ENCODE assay signal across 1 cellular context in the genomic region with DNA sequence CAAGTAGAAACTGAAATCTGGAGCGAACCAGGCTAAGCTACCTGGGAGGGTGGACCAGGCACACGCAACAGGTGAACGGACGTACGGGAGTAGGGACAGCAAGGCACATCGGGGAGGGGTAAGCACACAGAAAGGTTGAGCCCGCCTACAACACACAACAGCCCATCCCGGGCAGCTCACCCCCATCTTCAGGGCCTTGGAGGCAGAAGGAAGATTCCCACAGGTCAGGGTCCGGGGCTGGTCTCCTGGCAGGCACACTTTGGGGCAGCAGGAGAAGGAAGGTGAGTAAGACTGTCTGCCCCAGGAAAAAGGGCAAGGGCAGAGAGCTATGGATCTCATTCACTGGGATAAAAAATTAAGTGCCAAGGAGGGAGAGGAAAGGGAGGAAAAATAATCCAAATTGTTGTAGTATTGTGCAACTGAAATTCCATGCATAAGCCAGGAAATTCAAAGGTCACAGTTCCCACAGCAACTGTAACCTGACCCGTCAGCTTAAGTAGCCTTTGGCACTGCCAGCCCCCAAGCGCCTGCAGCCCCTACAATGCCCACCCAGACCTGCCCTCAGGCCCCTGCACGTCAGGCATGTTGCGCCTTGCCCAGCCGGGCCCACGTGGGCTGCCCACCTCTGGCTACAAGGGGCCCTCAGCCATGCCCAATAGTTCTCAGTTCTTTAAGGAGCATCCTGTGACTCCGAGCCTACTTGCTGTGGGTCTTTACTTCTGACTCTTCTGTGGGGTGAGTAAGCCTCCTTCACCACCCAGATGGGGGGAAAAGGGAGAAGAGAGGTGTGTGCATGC.
TF ChIP-seq lines count a peak whose summit lies in the region.

No MANE protein-coding gene starts in this region.

TF ChIP-seq in HepG2, 621 proteins besides CTCF, POLR2A, EP300 and RAD21 (continued from another document and continues in another):
- TF ChIP-seq FOXJ3 (CRISPR knock-in tag; IDR thresholded peaks at IDR 0.05; ENCODE audit: borderline replicate concordance): peak; percentile 50; the same call in 1 of the 2 replicates
- no peak for TF ChIP-seq ZNF761 (CRISPR knock-in tag; conservative IDR thresholded peaks at IDR 0.05)
- 0 out of 2 replicates have a peak, but pooled peaks have one; percentile 24 for TF ChIP-seq HOXD1 (CRISPR knock-in tag; IDR thresholded peaks at IDR 0.05)
- TF ChIP-seq ZFP36 (IDR thresholded peaks at IDR 0.05; ENCODE audit: borderline replicate concordance, low read depth, low read length, partially characterized antibody): no peak
- no peak for TF ChIP-seq ZFP62 (CRISPR knock-in tag; IDR thresholded peaks at IDR 0.05)
- TF ChIP-seq ZNF431 (CRISPR knock-in tag; IDR thresholded peaks at IDR 0.05; ENCODE audit: borderline replicate concordance, low read depth): 0 out of 2 replicates have a peak, but pooled peaks have one; percentile 34
- no peak for TF ChIP-seq MAFK (conservative IDR thresholded peaks at IDR 0.05 in 1 of 2, IDR thresholded peaks at IDR 0.05 in 1 of 2; ENCODE audit: low read length in 2 of 2)
- TF ChIP-seq, protein P1, sequence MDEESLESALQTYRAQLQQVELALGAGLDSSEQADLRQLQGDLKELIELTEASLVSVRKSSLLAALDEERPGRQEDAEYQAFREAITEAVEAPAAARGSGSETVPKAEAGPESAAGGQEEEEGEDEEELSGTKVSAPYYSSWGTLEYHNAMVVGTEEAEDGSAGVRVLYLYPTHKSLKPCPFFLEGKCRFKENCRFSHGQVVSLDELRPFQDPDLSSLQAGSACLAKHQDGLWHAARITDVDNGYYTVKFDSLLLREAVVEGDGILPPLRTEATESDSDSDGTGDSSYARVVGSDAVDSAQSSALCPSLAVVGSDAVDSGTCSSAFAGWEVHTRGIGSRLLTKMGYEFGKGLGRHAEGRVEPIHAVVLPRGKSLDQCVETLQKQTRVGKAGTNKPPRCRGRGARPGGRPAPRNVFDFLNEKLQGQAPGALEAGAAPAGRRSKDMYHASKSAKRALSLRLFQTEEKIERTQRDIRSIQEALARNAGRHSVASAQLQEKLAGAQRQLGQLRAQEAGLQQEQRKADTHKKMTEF (CRISPR knock-in tag; IDR thresholded peaks at IDR 0.05): peak; percentile 40; the same call in 1 of the 2 replicates
- TF ChIP-seq THAP11 (CRISPR knock-in tag; IDR thresholded peaks at IDR 0.05): 0 out of 2 replicates have a peak, but pooled peaks have one; percentile 26
- TF ChIP-seq, protein P2, sequence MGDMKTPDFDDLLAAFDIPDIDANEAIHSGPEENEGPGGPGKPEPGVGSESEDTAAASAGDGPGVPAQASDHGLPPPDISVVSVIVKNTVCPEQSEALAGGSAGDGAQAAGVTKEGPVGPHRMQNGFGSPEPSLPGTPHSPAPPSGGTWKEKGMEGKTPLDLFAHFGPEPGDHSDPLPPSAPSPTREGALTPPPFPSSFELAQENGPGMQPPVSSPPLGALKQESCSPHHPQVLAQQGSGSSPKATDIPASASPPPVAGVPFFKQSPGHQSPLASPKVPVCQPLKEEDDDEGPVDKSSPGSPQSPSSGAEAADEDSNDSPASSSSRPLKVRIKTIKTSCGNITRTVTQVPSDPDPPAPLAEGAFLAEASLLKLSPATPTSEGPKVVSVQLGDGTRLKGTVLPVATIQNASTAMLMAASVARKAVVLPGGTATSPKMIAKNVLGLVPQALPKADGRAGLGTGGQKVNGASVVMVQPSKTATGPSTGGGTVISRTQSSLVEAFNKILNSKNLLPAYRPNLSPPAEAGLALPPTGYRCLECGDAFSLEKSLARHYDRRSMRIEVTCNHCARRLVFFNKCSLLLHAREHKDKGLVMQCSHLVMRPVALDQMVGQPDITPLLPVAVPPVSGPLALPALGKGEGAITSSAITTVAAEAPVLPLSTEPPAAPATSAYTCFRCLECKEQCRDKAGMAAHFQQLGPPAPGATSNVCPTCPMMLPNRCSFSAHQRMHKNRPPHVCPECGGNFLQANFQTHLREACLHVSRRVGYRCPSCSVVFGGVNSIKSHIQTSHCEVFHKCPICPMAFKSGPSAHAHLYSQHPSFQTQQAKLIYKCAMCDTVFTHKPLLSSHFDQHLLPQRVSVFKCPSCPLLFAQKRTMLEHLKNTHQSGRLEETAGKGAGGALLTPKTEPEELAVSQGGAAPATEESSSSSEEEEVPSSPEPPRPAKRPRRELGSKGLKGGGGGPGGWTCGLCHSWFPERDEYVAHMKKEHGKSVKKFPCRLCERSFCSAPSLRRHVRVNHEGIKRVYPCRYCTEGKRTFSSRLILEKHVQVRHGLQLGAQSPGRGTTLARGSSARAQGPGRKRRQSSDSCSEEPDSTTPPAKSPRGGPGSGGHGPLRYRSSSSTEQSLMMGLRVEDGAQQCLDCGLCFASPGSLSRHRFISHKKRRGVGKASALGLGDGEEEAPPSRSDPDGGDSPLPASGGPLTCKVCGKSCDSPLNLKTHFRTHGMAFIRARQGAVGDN (CRISPR knock-in tag; IDR thresholded peaks at IDR 0.05): peak; percentile 82
- TF ChIP-seq RFX5 (IDR thresholded peaks at IDR 0.05; ENCODE audit: low read depth, low read length): no peak
- peak; percentile 33; the same call in 1 of the 2 replicates for TF ChIP-seq REPIN1 (CRISPR knock-in tag; IDR thresholded peaks at IDR 0.05; ENCODE audit: borderline replicate concordance, low read depth)
- TF ChIP-seq NR2C2 (CRISPR knock-in tag; IDR thresholded peaks at IDR 0.05; ENCODE audit: borderline replicate concordance): 0 out of 2 replicates have a peak, but pooled peaks have one; percentile 24
- peak; percentile 77; the same call in 1 of the 2 replicates for TF ChIP-seq ISL2 (CRISPR knock-in tag; IDR thresholded peaks at IDR 0.05)
- 0 out of 2 replicates have a peak, but pooled peaks have one; percentile 46 for TF ChIP-seq SALL2 (CRISPR knock-in tag; IDR thresholded peaks at IDR 0.05)
- TF ChIP-seq KAT7 (CRISPR knock-in tag; IDR thresholded peaks at IDR 0.05; ENCODE audit: borderline replicate concordance): no peak
- TF ChIP-seq KMT2B (CRISPR knock-in tag; IDR thresholded peaks at IDR 0.05): peak; percentile 41; the same call in 1 of the 2 replicates
- TF ChIP-seq ZBTB42 (CRISPR knock-in tag; IDR thresholded peaks at IDR 0.05): no peak
- TF ChIP-seq IKZF1 (IDR thresholded peaks at IDR 0.05): no peak
- peak; percentile 81 for TF ChIP-seq ZEB1 (IDR thresholded peaks at IDR 0.05; ENCODE audit: insufficient replicate concordance, low read depth)
- TF ChIP-seq ZNF614 (CRISPR knock-in tag; IDR thresholded peaks at IDR 0.05; ENCODE audit: borderline replicate concordance): peak; percentile 45; the same call in 1 of the 2 replicates
- TF ChIP-seq ZMYM3 (CRISPR knock-in tag; IDR thresholded peaks at IDR 0.05): peak; percentile 24; the same call in 1 of the 2 replicates
- TF ChIP-seq SP1 (IDR thresholded peaks at IDR 0.05): no peak
- no peak; the same call in 1 of the 2 replicates for TF ChIP-seq SP1 (CRISPR knock-in tag; IDR thresholded peaks at IDR 0.05)
- TF ChIP-seq TRIM24 (CRISPR knock-in tag; IDR thresholded peaks at IDR 0.05): 0 out of 2 replicates have a peak, but pooled peaks have one; percentile 27
- peak; percentile 34 for TF ChIP-seq HNRNPLL (IDR thresholded peaks at IDR 0.05; ENCODE audit: low read depth, low read length, poor library complexity, severe bottlenecking)
- TF ChIP-seq NAIF1 (CRISPR knock-in tag; IDR thresholded peaks at IDR 0.05; ENCODE audit: borderline replicate concordance): no peak
- peak; percentile 58; the same call in 1 of the 2 replicates for TF ChIP-seq MYC (CRISPR knock-in tag; IDR thresholded peaks at IDR 0.05; ENCODE audit: borderline replicate concordance)
- 0 out of 2 replicates have a peak, but pooled peaks have one; percentile 11 for TF ChIP-seq SIN3A (IDR thresholded peaks at IDR 0.05; ENCODE audit: borderline replicate concordance, low read depth, low read length)
- 0 out of 2 replicates have a peak, but pooled peaks have one; percentile 75 for TF ChIP-seq ZNF605 (CRISPR knock-in tag; IDR thresholded peaks at IDR 0.05)
- TF ChIP-seq, protein P3, sequence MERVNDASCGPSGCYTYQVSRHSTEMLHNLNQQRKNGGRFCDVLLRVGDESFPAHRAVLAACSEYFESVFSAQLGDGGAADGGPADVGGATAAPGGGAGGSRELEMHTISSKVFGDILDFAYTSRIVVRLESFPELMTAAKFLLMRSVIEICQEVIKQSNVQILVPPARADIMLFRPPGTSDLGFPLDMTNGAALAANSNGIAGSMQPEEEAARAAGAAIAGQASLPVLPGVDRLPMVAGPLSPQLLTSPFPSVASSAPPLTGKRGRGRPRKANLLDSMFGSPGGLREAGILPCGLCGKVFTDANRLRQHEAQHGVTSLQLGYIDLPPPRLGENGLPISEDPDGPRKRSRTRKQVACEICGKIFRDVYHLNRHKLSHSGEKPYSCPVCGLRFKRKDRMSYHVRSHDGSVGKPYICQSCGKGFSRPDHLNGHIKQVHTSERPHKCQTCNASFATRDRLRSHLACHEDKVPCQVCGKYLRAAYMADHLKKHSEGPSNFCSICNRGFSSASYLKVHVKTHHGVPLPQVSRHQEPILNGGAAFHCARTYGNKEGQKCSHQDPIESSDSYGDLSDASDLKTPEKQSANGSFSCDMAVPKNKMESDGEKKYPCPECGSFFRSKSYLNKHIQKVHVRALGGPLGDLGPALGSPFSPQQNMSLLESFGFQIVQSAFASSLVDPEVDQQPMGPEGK (CRISPR knock-in tag; IDR thresholded peaks at IDR 0.05): peak; percentile 75
- TF ChIP-seq, protein P4, sequence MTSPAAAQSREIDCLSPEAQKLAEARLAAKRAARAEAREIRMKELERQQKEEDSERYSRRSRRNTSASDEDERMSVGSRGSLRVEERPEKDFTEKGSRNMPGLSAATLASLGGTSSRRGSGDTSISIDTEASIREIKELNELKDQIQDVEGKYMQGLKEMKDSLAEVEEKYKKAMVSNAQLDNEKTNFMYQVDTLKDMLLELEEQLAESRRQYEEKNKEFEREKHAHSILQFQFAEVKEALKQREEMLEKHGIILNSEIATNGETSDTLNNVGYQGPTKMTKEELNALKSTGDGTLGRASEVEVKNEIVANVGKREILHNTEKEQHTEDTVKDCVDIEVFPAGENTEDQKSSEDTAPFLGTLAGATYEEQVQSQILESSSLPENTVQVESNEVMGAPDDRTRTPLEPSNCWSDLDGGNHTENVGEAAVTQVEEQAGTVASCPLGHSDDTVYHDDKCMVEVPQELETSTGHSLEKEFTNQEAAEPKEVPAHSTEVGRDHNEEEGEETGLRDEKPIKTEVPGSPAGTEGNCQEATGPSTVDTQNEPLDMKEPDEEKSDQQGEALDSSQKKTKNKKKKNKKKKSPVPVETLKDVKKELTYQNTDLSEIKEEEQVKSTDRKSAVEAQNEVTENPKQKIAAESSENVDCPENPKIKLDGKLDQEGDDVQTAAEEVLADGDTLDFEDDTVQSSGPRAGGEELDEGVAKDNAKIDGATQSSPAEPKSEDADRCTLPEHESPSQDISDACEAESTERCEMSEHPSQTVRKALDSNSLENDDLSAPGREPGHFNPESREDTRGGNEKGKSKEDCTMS (CRISPR knock-in tag; conservative IDR thresholded peaks at IDR 0.05): no peak
- TF ChIP-seq, protein P5, sequence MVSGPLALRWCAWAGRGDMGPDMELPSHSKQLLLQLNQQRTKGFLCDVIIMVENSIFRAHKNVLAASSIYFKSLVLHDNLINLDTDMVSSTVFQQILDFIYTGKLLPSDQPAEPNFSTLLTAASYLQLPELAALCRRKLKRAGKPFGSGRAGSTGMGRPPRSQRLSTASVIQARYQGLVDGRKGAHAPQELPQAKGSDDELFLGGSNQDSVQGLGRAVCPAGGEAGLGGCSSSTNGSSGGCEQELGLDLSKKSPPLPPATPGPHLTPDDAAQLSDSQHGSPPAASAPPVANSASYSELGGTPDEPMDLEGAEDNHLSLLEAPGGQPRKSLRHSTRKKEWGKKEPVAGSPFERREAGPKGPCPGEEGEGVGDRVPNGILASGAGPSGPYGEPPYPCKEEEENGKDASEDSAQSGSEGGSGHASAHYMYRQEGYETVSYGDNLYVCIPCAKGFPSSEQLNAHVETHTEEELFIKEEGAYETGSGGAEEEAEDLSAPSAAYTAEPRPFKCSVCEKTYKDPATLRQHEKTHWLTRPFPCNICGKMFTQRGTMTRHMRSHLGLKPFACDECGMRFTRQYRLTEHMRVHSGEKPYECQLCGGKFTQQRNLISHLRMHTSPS (CRISPR knock-in tag; IDR thresholded peaks at IDR 0.05; ENCODE audit: low read depth): peak; percentile 99
- 0 out of 2 replicates have a peak, but pooled peaks have one; percentile 25 for TF ChIP-seq MEF2D (CRISPR knock-in tag; IDR thresholded peaks at IDR 0.05)
- no peak for TF ChIP-seq THYN1 (CRISPR knock-in tag; IDR thresholded peaks at IDR 0.05; ENCODE audit: borderline replicate concordance, low read depth)
- TF ChIP-seq, protein P6, sequence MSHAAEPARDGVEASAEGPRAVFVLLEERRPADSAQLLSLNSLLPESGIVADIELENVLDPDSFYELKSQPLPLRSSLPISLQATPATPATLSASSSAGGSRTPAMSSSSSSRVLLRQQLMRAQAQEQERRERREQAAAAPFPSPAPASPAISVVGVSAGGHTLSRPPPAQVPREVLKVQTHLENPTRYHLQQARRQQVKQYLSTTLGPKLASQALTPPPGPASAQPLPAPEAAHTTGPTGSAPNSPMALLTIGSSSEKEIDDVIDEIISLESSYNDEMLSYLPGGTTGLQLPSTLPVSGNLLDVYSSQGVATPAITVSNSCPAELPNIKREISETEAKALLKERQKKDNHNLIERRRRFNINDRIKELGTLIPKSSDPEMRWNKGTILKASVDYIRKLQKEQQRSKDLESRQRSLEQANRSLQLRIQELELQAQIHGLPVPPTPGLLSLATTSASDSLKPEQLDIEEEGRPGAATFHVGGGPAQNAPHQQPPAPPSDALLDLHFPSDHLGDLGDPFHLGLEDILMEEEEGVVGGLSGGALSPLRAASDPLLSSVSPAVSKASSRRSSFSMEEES (CRISPR knock-in tag; IDR thresholded peaks at IDR 0.05): peak; percentile 16; the same call in 1 of the 2 replicates
- TF ChIP-seq ZBTB7B (CRISPR knock-in tag; IDR thresholded peaks at IDR 0.05): peak; percentile 99
- peak; percentile 39; the same call in 1 of the 2 replicates for TF ChIP-seq ZNF501 (CRISPR knock-in tag; IDR thresholded peaks at IDR 0.05)
- 0 out of 2 replicates have a peak, but pooled peaks have one; percentile 21 for TF ChIP-seq ZNF644 (CRISPR knock-in tag; IDR thresholded peaks at IDR 0.05; ENCODE audit: low read depth)
- peak; percentile 91 for TF ChIP-seq HNF4A (CRISPR knock-in tag; IDR thresholded peaks at IDR 0.05)
- TF ChIP-seq TOE1 (CRISPR knock-in tag; IDR thresholded peaks at IDR 0.05): no peak; the same call in 1 of the 2 replicates
- peak; percentile 76; the same call in 1 of the 2 replicates for TF ChIP-seq CBFB (CRISPR knock-in tag; IDR thresholded peaks at IDR 0.05)
- TF ChIP-seq GTF3A (CRISPR knock-in tag; conservative IDR thresholded peaks at IDR 0.05): no peak
- TF ChIP-seq, protein P7, sequence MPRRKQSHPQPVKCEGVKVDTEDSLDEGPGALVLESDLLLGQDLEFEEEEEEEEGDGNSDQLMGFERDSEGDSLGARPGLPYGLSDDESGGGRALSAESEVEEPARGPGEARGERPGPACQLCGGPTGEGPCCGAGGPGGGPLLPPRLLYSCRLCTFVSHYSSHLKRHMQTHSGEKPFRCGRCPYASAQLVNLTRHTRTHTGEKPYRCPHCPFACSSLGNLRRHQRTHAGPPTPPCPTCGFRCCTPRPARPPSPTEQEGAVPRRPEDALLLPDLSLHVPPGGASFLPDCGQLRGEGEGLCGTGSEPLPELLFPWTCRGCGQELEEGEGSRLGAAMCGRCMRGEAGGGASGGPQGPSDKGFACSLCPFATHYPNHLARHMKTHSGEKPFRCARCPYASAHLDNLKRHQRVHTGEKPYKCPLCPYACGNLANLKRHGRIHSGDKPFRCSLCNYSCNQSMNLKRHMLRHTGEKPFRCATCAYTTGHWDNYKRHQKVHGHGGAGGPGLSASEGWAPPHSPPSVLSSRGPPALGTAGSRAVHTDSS (CRISPR knock-in tag; conservative IDR thresholded peaks at IDR 0.05): no peak
- TF ChIP-seq TOPORS (CRISPR knock-in tag; IDR thresholded peaks at IDR 0.05): 0 out of 2 replicates have a peak, but pooled peaks have one; percentile 32
- TF ChIP-seq ZNF510 (CRISPR knock-in tag; IDR thresholded peaks at IDR 0.05; ENCODE audit: low read depth): no peak
- TF ChIP-seq HIVEP1 (CRISPR knock-in tag; IDR thresholded peaks at IDR 0.05): 0 out of 2 replicates have a peak, but pooled peaks have one; percentile 26
- peak; percentile 99 for TF ChIP-seq HNRNPL (IDR thresholded peaks at IDR 0.05; ENCODE audit: low read depth, low read length)
